In the genomic region with DNA sequence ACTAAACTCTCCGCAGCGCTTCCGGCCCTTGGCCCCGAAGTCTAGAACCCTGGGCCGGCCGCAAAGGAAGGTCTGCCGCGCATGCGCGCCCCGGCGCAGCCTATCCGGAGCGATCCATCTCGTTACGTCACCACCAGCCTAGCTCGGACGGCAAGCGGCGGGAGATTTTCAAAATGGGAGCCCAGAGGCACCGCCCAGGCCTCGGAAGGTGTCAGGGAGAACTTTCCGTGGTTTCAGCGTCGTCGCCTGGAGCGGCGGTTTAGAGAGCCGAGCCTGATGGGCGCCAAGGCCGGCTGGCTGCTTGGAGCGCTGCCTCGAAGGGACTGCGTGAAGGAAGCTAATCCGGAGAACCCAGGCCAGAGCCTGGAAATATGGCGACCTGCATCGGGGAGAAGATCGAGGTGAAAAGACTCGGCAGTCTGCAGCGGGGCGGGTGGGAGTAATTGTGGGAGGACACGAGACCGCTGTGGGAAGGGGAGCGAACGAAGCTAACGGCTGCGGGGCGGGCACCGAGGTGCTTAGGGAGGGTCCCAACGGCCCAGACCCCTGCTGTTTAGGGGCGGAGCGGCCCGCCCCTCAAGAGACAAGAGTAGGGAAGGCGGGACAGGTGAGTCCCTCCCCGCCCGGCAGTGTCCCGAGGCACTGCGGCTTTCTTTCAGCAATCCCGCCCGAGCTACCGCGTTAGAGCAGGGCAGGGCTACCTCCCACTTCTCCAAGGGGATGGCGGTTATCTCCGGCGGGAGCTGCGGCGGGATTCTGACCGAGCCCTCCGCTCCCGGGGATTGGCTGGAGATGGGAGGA, we compare ENCODE assay signal across 8 cellular contexts. TPM values are rescaled to one million over a fixed set of nuclear protein-coding genes. Genes with fewer than 3 reads are reported as not detected.
DNase-seq lines count a peak whose midpoint lies in the region; ATAC-seq and TF ChIP-seq lines count a peak whose summit lies in the region.

PLK4 (plus strand) TSS at position 130 of the 801 bp plus-strand sequence; CDS start at position 372, 242 bp downstream.

- H3K36me3 ChIP-seq in BLaER1 (peaks cover 31% of the 10 kb centered on the region), kidney epithelial cell (ENCODE audit: control insufficient read depth, insufficient read depth, low read length) (no peaks in the 10 kb centered on the region)

- peak within 1 kb of the TSS; percentile 92 for H3K9ac ChIP-seq in BLaER1

- H3K4me1 ChIP-seq in BLaER1: peaks cover 29% of the 10 kb centered on the region

- H3K4me2 ChIP-seq in BLaER1: peak within 1 kb of the TSS; percentile 93

- ATAC-seq in GM19324 (IDR thresholded peaks at IDR 0.05; ENCODE audit: low FRiP score, unreplicated experiment): peak; percentile 97
- peak; percentile 94 for ATAC-seq in HG03460 (IDR thresholded peaks at IDR 0.05; ENCODE audit: unreplicated experiment)
- peak; percentile 97 for ATAC-seq in activated CD4-positive, alpha-beta T cell treated with anti-CD3 and anti-CD28 coated beads for 36 hours

- peak within 1 kb of the TSS; percentile 94 for H3K4me3 ChIP-seq in BLaER1
- H3K4me3 ChIP-seq in kidney epithelial cell (ENCODE audit: low read depth, low read length): peak within 1 kb of the TSS; percentile 75

- DNase-seq in NCI-H524 treated with DMSO at 0.1 percent for 48 hours (lab: John Stamatoyannopoulos, UW) (peak; percentile 55), kidney epithelial cell (ENCODE audit: low read depth) (peak; percentile 84)
- peak; percentile 97 for DNase-seq in activated CD4-positive, alpha-beta T cell treated with anti-CD3 and anti-CD28 coated beads for 36 hours
- peak; percentile 96 for DNase-seq in stimulated activated CD4-positive, alpha-beta T cell treated with anti-CD3 and anti-CD28 coated beads, Interleukin-15, amount 100 ng/mL, for 24 hours

- H3K36me3 Mint-ChIP-seq in activated CD4-positive, alpha-beta T cell treated with anti-CD3 and anti-CD28 coated beads for 36 hours (ENCODE audit: low read depth): peaks cover 27% of the 10 kb centered on the region

- H3K27me3 Mint-ChIP-seq in activated CD4-positive, alpha-beta T cell treated with anti-CD3 and anti-CD28 coated beads for 36 hours: no peaks in the 10 kb centered on the region

- no peaks in the 10 kb centered on the region for H3K9me3 ChIP-seq in BLaER1

- H3K27ac Mint-ChIP-seq in activated CD4-positive, alpha-beta T cell treated with anti-CD3 and anti-CD28 coated beads for 36 hours: peak within 1 kb of the TSS; percentile 98

- H3K27me3 ChIP-seq in BLaER1: no peaks in the 10 kb centered on the region
- H3K27me3 ChIP-seq in kidney epithelial cell (ENCODE audit: control insufficient read depth, insufficient read depth, low read length): no peaks in the 10 kb centered on the region

- POLR2A ChIA-PET in activated CD4-positive, alpha-beta T cell treated with anti-CD3 and anti-CD28 coated beads for 36 hours (lab: Charles Lee): interaction anchor here (0.7 to 2.4 kb wide), 6 partner anchors 11 to 180 kb away, joined by 3 to 14 read pairs (median 4); partner anchors contain the start of genes ABHD18, HSPA4L, LARP1B and MFSD8

- no peak for TF ChIP-seq CTCF in kidney epithelial cell (IDR thresholded peaks at IDR 0.05; ENCODE audit: insufficient read depth, low read length, poor library complexity, severe bottlenecking)

- H4K20me1 ChIP-seq in BLaER1: no peaks in the 10 kb centered on the region

- H3K4me1 Mint-ChIP-seq in activated CD4-positive, alpha-beta T cell treated with anti-CD3 and anti-CD28 coated beads for 36 hours: peaks cover 24% of the 10 kb centered on the region

- intact Hi-C loops in activated CD4-positive, alpha-beta T cell treated with anti-CD3 and anti-CD28 coated beads for 36 hours (cut with DNase I, micrococcal nuclease): loop anchor here (1.0 to 5.0 kb wide), 8 partner anchors 84 to 1211 kb away; partner anchors contain the start of genes ABHD18 (in 2 of the 2), HSPA4L (in 2 of the 2), LARP1B (in 2 of the 2) and MFSD8 (in 2 of the 2)

- no peaks in the 10 kb centered on the region for H3K9me3 Mint-ChIP-seq in activated CD4-positive, alpha-beta T cell treated with anti-CD3 and anti-CD28 coated beads for 36 hours (ENCODE audit: low read depth)

- CTCF ChIA-PET in activated CD4-positive, alpha-beta T cell treated with anti-CD3 and anti-CD28 coated beads for 36 hours (lab: Charles Lee): interaction anchor here (0.7 to 1.3 kb wide), 4 partner anchors 9 to 830 kb away, joined by 3 to 4 read pairs (median 4); partner anchors contain the start of genes ABHD18 and MFSD8

- H3K27ac ChIP-seq in BLaER1 (peak within 1 kb of the TSS; percentile 93), cingulate gyrus (ENCODE audit: low read depth, low read length) (peak within 1 kb of the TSS; percentile 20)

- H3K4me3 Mint-ChIP-seq in activated CD4-positive, alpha-beta T cell treated with anti-CD3 and anti-CD28 coated beads for 36 hours: peak within 1 kb of the TSS; percentile 97

RNA-seq across cellular contexts. Expression of gene PLK4, which starts in this region (rescaled TPM):
- total RNA-seq in activated CD4-positive, alpha-beta T cell treated with anti-CD3 and anti-CD28 coated beads for 36 hours: 10 to 100 TPM; 44.4 to 52.3 TPM
- total RNA-seq in kidney epithelial cell: 4.9 and 5.4 TPM in 2 replicates

Comparison
In these comparisons a context has a peak if more than half of its experiments do, and no peak if none do; other contexts are left out.
1. Peak in every context shown above with its lines: DNase-seq, ATAC-seq, H3K4me3 ChIP-seq and H3K27ac ChIP-seq.